1 cellular context compared by ENCODE assay signal in genomic region chr11:62664405-62665074, GRCh38.
TF ChIP-seq lines count a peak whose summit lies in the region.

No MANE protein-coding gene starts in this region.

TF ChIP-seq in SK-N-SH, 30 proteins besides CTCF, POLR2A, EP300 and RAD21 (continued from another document):
- no peak for TF ChIP-seq USF1 (IDR thresholded peaks at IDR 0.05; ENCODE audit: borderline replicate concordance, low read depth)
- TF ChIP-seq SIN3A (IDR thresholded peaks at IDR 0.05; ENCODE audit: borderline replicate concordance, low read depth, low read length), result no peak
- no peak for TF ChIP-seq FOXJ3 (CRISPR knock-in tag; IDR thresholded peaks at IDR 0.05)
- no peak for TF ChIP-seq RFX5 (IDR thresholded peaks at IDR 0.05; ENCODE audit: low read length)
- TF ChIP-seq NRF1 (IDR thresholded peaks at IDR 0.05; ENCODE audit: low read depth, low read length), result no peak
- TF ChIP-seq GABPA (IDR thresholded peaks at IDR 0.05; ENCODE audit: low read depth), result no peak
- no peak for TF ChIP-seq PBX3 (IDR thresholded peaks at IDR 0.05)
- TF ChIP-seq RXRA (IDR thresholded peaks at IDR 0.05; ENCODE audit: borderline replicate concordance, low read depth), result no peak
- no peak for TF ChIP-seq NFIC (IDR thresholded peaks at IDR 0.05; ENCODE audit: borderline replicate concordance)
